3 cellular contexts compared by ENCODE assay signal in genomic region chr5:8057764-8058163, GRCh38.
TF ChIP-seq lines count a peak whose summit lies in the region.

No MANE protein-coding gene starts in this region.

TF ChIP-seq in IMR-90, 13 proteins besides CTCF, POLR2A, EP300 and RAD21:
- TF ChIP-seq RCOR1 (IDR thresholded peaks at IDR 0.05; ENCODE audit: insufficient replicate concordance, low read length) (no peak), CHD1 (IDR thresholded peaks at IDR 0.05; ENCODE audit: low read depth, low read length) (no peak), CEBPB (IDR thresholded peaks at IDR 0.05; ENCODE audit: low read depth, low read length) (no peak), BHLHE40 (IDR thresholded peaks at IDR 0.05; ENCODE audit: low read depth, low read length) (peak; percentile 81), USF2 (IDR thresholded peaks at IDR 0.05; ENCODE audit: low read depth, low read length) (peak; percentile 27; the same call in 1 of the 2 replicates), FOS (IDR thresholded peaks at IDR 0.05; ENCODE audit: low read depth, low read length) (no peak), MAZ (IDR thresholded peaks at IDR 0.05; ENCODE audit: borderline replicate concordance, low read depth, low read length) (no peak), SMC3 (IDR thresholded peaks at IDR 0.05; ENCODE audit: low read depth, low read length) (no peak), NFE2L2 (IDR thresholded peaks at IDR 0.05; ENCODE audit: low read depth, low read length) (peak; percentile 43; the same call in 1 of the 2 replicates), MAFK (IDR thresholded peaks at IDR 0.05; ENCODE audit: low read depth, low read length) (peak; percentile 90)

TF ChIP-seq in K562, 482 proteins besides CTCF, POLR2A, EP300 and RAD21 (continues in another document):
- TF ChIP-seq NFE2 (IDR thresholded peaks at IDR 0.05; ENCODE audit: low read depth) (peak; percentile 95), LEF1 (IDR thresholded peaks at IDR 0.05) (0 out of 2 replicates have a peak, but pooled peaks have one; percentile 27), GABPA (tag; conservative IDR thresholded peaks at IDR 0.05; ENCODE audit: low read depth) (no peak), ZNF316 (IDR thresholded peaks at IDR 0.05) (peak; percentile 99), ZNF212 (CRISPR knock-in tag; IDR thresholded peaks at IDR 0.05) (no peak), IRF1 (CRISPR knock-in tag; IDR thresholded peaks at IDR 0.05; ENCODE audit: borderline replicate concordance) (no peak), SP1 (CRISPR knock-in tag; IDR thresholded peaks at IDR 0.05) (no peak), TRIM28 (IDR thresholded peaks at IDR 0.05) (no peak), IRF9 (tag; IDR thresholded peaks at IDR 0.05) (no peak), STAG1 (CRISPR knock-in tag; IDR thresholded peaks at IDR 0.05; ENCODE audit: borderline replicate concordance) (no peak), ZNF707 (CRISPR knock-in tag; conservative IDR thresholded peaks at IDR 0.05) (no peak), ZNF23 (CRISPR knock-in tag; IDR thresholded peaks at IDR 0.05) (no peak), TRIM24 (IDR thresholded peaks at IDR 0.05) (peak; percentile 82 to 88), POLR2AphosphoS5 (IDR thresholded peaks at IDR 0.05; ENCODE audit: control insufficient read depth, insufficient read depth, low read depth, low read length) (peak; percentile 60; the same call in 1 of the 2 replicates), RBM39 (optimal IDR thresholded peaks at IDR 0.05; ENCODE audit: low read depth, low read length) (no peak), CBFA2T2 (conservative IDR thresholded peaks at IDR 0.05) (peak; percentile 89), DMBX1 (CRISPR knock-in tag; IDR thresholded peaks at IDR 0.05; ENCODE audit: borderline replicate concordance) (no peak), ZFP91 (CRISPR knock-in tag; IDR thresholded peaks at IDR 0.05) (no peak), ARID3B (CRISPR knock-in tag; IDR thresholded peaks at IDR 0.05; ENCODE audit: borderline replicate concordance) (no peak), ZNF512 (tag; IDR thresholded peaks at IDR 0.05) (no peak), USF1 (CRISPR knock-in tag; IDR thresholded peaks at IDR 0.05) (peak; percentile 62), CREBBP (IDR thresholded peaks at IDR 0.05; ENCODE audit: low read depth, low read length) (no peak), ZNF263 (CRISPR knock-in tag; IDR thresholded peaks at IDR 0.05; ENCODE audit: borderline replicate concordance) (no peak), ZKSCAN1 (IDR thresholded peaks at IDR 0.05; ENCODE audit: low read depth, low read length) (no peak)

TF ChIP-seq in neural cell, 6 proteins besides CTCF, POLR2A, EP300 and RAD21:
- TF ChIP-seq EZH2 (IDR thresholded peaks at IDR 0.05; ENCODE audit: borderline replicate concordance, insufficient read depth, low read length, poor library complexity, severe bottlenecking) (no peak), POLR2AphosphoS5 (IDR thresholded peaks at IDR 0.05) (peak; percentile 27)
